ENCODE assay signal across 9 cellular contexts in genomic region chr3:146468234-146468931, GRCh38. TPM values are rescaled to one million over a fixed set of nuclear protein-coding genes. Genes with fewer than 3 reads are reported as not detected.
A peak's percentile ranks its signal among the peaks of the same experiment; 100 is the strongest.
DNase-seq lines count a peak whose midpoint lies in the region; ATAC-seq, FAIRE-seq and TF ChIP-seq lines count a peak whose summit lies in the region.
"Had no signal": no experiment of that assay in that cellular context is flagged by ENCODE, and none has a peak within 500 bp of the region (broad histone marks: within the 10 kb centered on the region; RNA-seq: fewer than 3 reads in every experiment).

No MANE protein-coding gene starts in this region.

- no peak overlapping the region for H3K27ac Mint-ChIP-seq in astrocyte (ENCODE audit: unreplicated experiment)

- intact Hi-C loops in left cardiac atrium (cut with DNase I) = no loop called here
- intact Hi-C loops in stomach (cut with DNase I; ENCODE audit: low total_unique reads) = no loop called here

- H3K4me1 Mint-ChIP-seq in astrocyte (ENCODE audit: low read depth, unreplicated experiment) = peaks cover 2% of the 10 kb centered on the region

- no peak for TF ChIP-seq CTCF in HFF-Myc (IDR thresholded peaks at IDR 0.05; ENCODE audit: low read depth, low read length, missing control alignments)
- no peak for TF ChIP-seq CTCF in astrocyte (IDR thresholded peaks at IDR 0.05; ENCODE audit: insufficient read depth, low read depth, low read length)
- no peak for TF ChIP-seq CTCF in stomach (IDR thresholded peaks at IDR 0.05)

- 24 to 44% (median 36%) methylated on average over 6 of the region's 6 CpGs for WGBS in stomach, 5 donors

- peak overlapping the region; percentile 34 for H3K4me3 ChIP-seq in HFF-Myc (replicated peaks; ENCODE audit: low read depth, low read length)
- H3K4me3 ChIP-seq in astrocyte (ENCODE audit: insufficient read depth, low read depth, low read length) = no peak overlapping the region
- peak overlapping the region in 2 of 4 donors; percentile 64 to 69 for H3K4me3 ChIP-seq in stomach

- peak in 1 of 2 donors; percentile 40 for ATAC-seq in left cardiac atrium

- H3K36me3 ChIP-seq in astrocyte (ENCODE audit: insufficient read depth, low read length) (no peaks in the 10 kb centered on the region), stomach (no peaks in the 10 kb centered on the region)

- H3K4me1 ChIP-seq in astrocyte (ENCODE audit: insufficient read depth, low read length) (no peaks in the 10 kb centered on the region), stomach (peaks cover 0 to 38% (median 15%) of the 10 kb centered on the region in 4 donors)

- H3K9me3 Mint-ChIP-seq in astrocyte (ENCODE audit: unreplicated experiment) = peaks cover 2% of the 10 kb centered on the region
- H3K9me3 Mint-ChIP-seq: stimulated activated naive CD8-positive, alpha-beta T cell treated with anti-CD3 and anti-CD28 coated beads, Interleukin-15, Interleukin-2, amounts not matched to agents 100 ng/mL and 50 ng/mL, for 24 hours had no signal

- H3K4me3 Mint-ChIP-seq in astrocyte (ENCODE audit: unreplicated experiment) = no peak overlapping the region

- H4K20me1 ChIP-seq in astrocyte (ENCODE audit: insufficient read depth, low read length) = no peaks in the 10 kb centered on the region

- H3K27me3 Mint-ChIP-seq in astrocyte (ENCODE audit: low read depth, unreplicated experiment) = no peaks in the 10 kb centered on the region
- H3K27me3 Mint-ChIP-seq: stimulated activated naive CD8-positive, alpha-beta T cell treated with anti-CD3 and anti-CD28 coated beads, Interleukin-15, Interleukin-2, amounts not matched to agents 100 ng/mL and 50 ng/mL, for 24 hours had no signal

- H3K79me2 ChIP-seq in astrocyte (ENCODE audit: insufficient read depth, low read length) = no peaks in the 10 kb centered on the region

- no peak for TF ChIP-seq EP300 in stomach (IDR thresholded peaks at IDR 0.05)

- H3K27ac ChIP-seq in astrocyte (ENCODE audit: low read depth, low read length) (no peak overlapping the region), stomach (peak overlapping the region in 4 of 5 donors; percentile 86 to 94 (median 88))

- H3K27me3 ChIP-seq in astrocyte (ENCODE audit: insufficient read depth, low read length) = no peaks in the 10 kb centered on the region
- no peaks in the 10 kb centered on the region for H3K27me3 ChIP-seq in stomach

- H3K36me3 Mint-ChIP-seq in astrocyte (ENCODE audit: low read depth, unreplicated experiment) = no peaks in the 10 kb centered on the region

- no peak overlapping the region for H2AFZ ChIP-seq in astrocyte (ENCODE audit: low read depth, low read length)

- H3K9ac ChIP-seq in astrocyte (ENCODE audit: low read length) = no peak overlapping the region

- DNase-seq in HFF-Myc (ENCODE audit: extremely low read depth, low read depth) (no peak), astrocyte (ENCODE audit: low read depth) (no peak), left cardiac atrium (peak; percentile 23), stomach (no peak), GM03348 (ENCODE audit: low spot score) (no peak), ureter (ENCODE audit: low spot score) (no peak), NCI-H446 treated with DMSO at 0.1 percent for 48 hours (lab: John Stamatoyannopoulos, UW) (no peak)

- no peaks in the 10 kb centered on the region for H3K9me3 ChIP-seq in astrocyte (ENCODE audit: insufficient read depth, low read depth, low read length)
- no peaks in the 10 kb centered on the region for H3K9me3 ChIP-seq in stomach

- H3K4me2 ChIP-seq in astrocyte (ENCODE audit: low read length) = peak overlapping the region; percentile 95

- FAIRE-seq in astrocyte (lab: Jason Lieb, UNC) = no peak
- FAIRE-seq: colon had no signal

- no peak for TF ChIP-seq POLR2A in stomach (IDR thresholded peaks at IDR 0.05)

RNA-seq across cellular contexts. Expression of gene PLSCR2, which starts 1.0 kb away (rescaled TPM):
- not detected in 2 replicates for total RNA-seq in astrocyte
- not detected for total RNA-seq in left cardiac atrium
- under 1 TPM in 1 of 5 donors, not detected in 4; 0.73 TPM for total RNA-seq in stomach
- polyA plus RNA-seq in stomach = under 1 TPM in 1 of 3 donors, not detected in 2; 0.20 TPM
- 2.6 TPM for total RNA-seq in ureter
